8 cellular contexts compared by ENCODE assay signal in the genomic region with DNA sequence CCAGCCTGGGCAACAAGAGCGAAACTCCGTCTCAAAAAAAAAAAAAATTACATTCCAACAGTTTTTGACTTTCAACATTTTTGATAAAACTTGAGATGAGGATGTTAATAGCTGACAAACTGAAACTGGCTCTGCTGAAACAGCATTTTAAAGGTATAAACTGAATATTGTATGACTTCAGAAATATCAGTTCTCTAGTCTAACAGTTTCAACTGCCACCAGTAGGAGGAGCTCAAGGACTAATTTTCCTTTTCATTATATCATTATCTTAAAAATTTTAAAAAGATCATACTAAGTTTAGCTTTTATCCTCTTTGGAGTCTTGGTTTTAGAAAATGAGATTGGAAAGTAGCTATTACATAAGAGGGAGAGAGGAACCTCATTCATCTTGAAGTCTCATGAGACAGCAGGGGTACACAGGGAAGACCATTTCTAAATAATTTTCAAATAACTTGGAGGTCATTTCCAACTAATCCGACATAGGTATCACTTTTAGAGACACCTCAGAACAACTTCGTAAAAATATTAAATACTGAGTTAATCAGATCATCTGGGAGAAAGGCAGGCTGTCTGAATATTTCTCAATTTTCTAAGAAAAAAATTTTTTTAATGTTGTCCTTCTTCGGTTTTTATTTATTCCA. TPM values are rescaled to one million over a fixed set of nuclear protein-coding genes. Genes with fewer than 3 reads are reported as not detected.
DNase-seq lines count a peak whose midpoint lies in the region; ATAC-seq and TF ChIP-seq lines count a peak whose summit lies in the region.

No MANE protein-coding gene starts in this region.

- ATAC-seq in T-cell (replicated peaks in 1 of 4) (peak in 3 of 4 experiments; percentile 47 to 56 (median 49)), GM19397 (IDR thresholded peaks at IDR 0.05; ENCODE audit: unreplicated experiment) (no peak)

- no peaks in the 10 kb centered on the region for H3K27me3 Mint-ChIP-seq in T-cell
- no peaks in the 10 kb centered on the region for H3K27me3 Mint-ChIP-seq in nephron progenitor cell (ENCODE audit: low read depth, poor library complexity)

- POLR2A ChIA-PET in T-cell (lab: Charles Lee) = interaction anchor here (0.5 to 1.5 kb wide), 10 partner anchors 15 to 516 kb away, joined by 3 to 6 read pairs (median 4); no protein-coding TSS in a partner anchor

- no peaks in the 10 kb centered on the region for H3K9me3 Mint-ChIP-seq in T-cell
- H3K9me3 Mint-ChIP-seq in nephron progenitor cell = no peaks in the 10 kb centered on the region

- H3K4me3 Mint-ChIP-seq in T-cell (no peak overlapping the region), nephron progenitor cell (no peak overlapping the region)

- H3K4me1 Mint-ChIP-seq in T-cell (peaks cover 0 to 10% (median 10%) of the 10 kb centered on the region in 3 donors), nephron progenitor cell (no peaks in the 10 kb centered on the region)

- CTCF ChIA-PET in T-cell (lab: Charles Lee) = interaction anchor here (0.6 to 6.8 kb wide), 54 partner anchors 9 to 1947 kb away, joined by 3 to 287 read pairs (median 4); a partner anchor contains a TSS

- peak; percentile 41 for DNase-seq in activated gamma-delta T cell treated with Interleukin-2 at 50 U/mL for 16 hours
- DNase-seq in activated gamma-delta T cell (lab: John Stamatoyannopoulos, UW) = no peak
- DNase-seq in Kasumi-1 (lab: John Stamatoyannopoulos, UW) = peak; percentile 74 to 86
- peak in 18 of 34 experiments; percentile 14 to 59 (median 42) for DNase-seq in T-cell
- peak; percentile 6 for DNase-seq in effector CD8-positive, alpha-beta T cell (lab: John Stamatoyannopoulos, UW)
- DNase-seq in nephron progenitor cell = peak; percentile 34
- DNase-seq in 8988T = no peak

- TF ChIP-seq CTCF in nephron progenitor cell (IDR thresholded peaks at IDR 0.05) = peak; percentile 87

- H3K36me3 Mint-ChIP-seq in T-cell (peaks cover 24% of the 10 kb centered on the region), nephron progenitor cell (ENCODE audit: low read depth) (peaks cover 33% of the 10 kb centered on the region)

- H3K27ac Mint-ChIP-seq in T-cell (peak overlapping the region in 1 of 2 donors; percentile 52), nephron progenitor cell (no peak overlapping the region)

RNA-seq across cellular contexts. Expression of a gene that starts 37.6 kb away (rescaled TPM):
- total RNA-seq in T-cell = 10 to 100 TPM; 20.8 to 29.2 (median 26.1) TPM

Comparison
In these comparisons a context has a peak if more than half of its experiments do, and no peak if none do; other contexts are left out.
1. DNase-seq: peak in activated gamma-delta T cell treated with Interleukin-2 at 50 U/mL for 16 hours (single experiment), Kasumi-1 (2 of 2), T-cell (18 of 34), effector CD8-positive, alpha-beta T cell (single experiment) and nephron progenitor cell (single experiment); none in activated gamma-delta T cell (single experiment) and 8988T (single experiment).